36 cellular contexts compared by ENCODE assay signal in the genomic region with DNA sequence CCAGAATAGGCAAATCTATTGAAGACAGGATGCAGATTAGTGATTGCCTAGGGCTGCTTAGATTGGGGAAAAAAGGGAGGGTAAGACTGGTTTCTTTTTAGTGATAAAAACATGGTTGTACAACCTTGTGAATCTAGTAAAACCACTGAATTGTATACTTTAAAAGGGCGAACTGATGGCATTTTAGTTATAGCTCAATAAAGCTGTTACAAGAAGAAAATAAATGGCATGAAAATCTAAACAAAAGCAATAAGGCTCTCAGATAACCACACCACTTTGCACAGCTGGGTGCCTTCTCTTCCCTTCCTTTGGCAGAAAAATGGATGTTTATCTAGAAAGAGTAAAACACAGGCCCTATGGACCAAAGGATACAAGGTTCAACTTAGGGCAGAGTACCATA.
A peak's percentile ranks its signal among the peaks of the same experiment; 100 is the strongest.
DNase-seq lines count a peak whose midpoint lies in the region; ATAC-seq, FAIRE-seq and TF ChIP-seq lines count a peak whose summit lies in the region.
"Had no signal": no experiment of that assay in that cellular context is flagged by ENCODE, and none has a peak within 500 bp of the region (broad histone marks: within the 10 kb centered on the region; RNA-seq: fewer than 3 reads in every experiment).

No MANE protein-coding gene starts in this region.

- no peaks in the 10 kb centered on the region for H4K20me1 ChIP-seq in astrocyte (ENCODE audit: insufficient read depth, low read length)
- H4K20me1 ChIP-seq: BLaER1; BLaER1 treated with 17β-estradiol and CSF1 and Interleukin-3, amounts not matched to agents 10 nM and 100 nM had no signal

- no peak overlapping the region for H3K9ac ChIP-seq in astrocyte (ENCODE audit: low read length)
- H3K9ac ChIP-seq: BLaER1; BLaER1 treated with 17β-estradiol and CSF1 and Interleukin-3, amounts not matched to agents 10 nM and 100 nM had no signal

- H3K4me2 ChIP-seq in astrocyte (ENCODE audit: low read length) = no peak overlapping the region
- H3K4me2 ChIP-seq: A549; BLaER1; BLaER1 treated with 17β-estradiol and CSF1 and Interleukin-3, amounts not matched to agents 10 nM and 100 nM had no signal

- H3K36me3 Mint-ChIP-seq in astrocyte (ENCODE audit: low read depth, unreplicated experiment) = no peaks in the 10 kb centered on the region
- H3K36me3 Mint-ChIP-seq: CD14-positive monocyte; CD4-positive, alpha-beta memory T cell; CD4-positive, CD25-positive, alpha-beta regulatory T cell; CD8-positive, alpha-beta T cell had no signal

- H3K4me1 ChIP-seq in HEK293 (ENCODE audit: control insufficient read depth, insufficient read depth, low read length) (no peaks in the 10 kb centered on the region), astrocyte (ENCODE audit: insufficient read depth, low read length) (no peaks in the 10 kb centered on the region), gastrocnemius medialis (no peaks in the 10 kb centered on the region), BE2C (no peaks in the 10 kb centered on the region)
- H3K4me1 ChIP-seq: A549; BLaER1; BLaER1 treated with 17β-estradiol and CSF1 and Interleukin-3, amounts not matched to agents 10 nM and 100 nM; Caco-2 had no signal

- TF ChIP-seq POLR2A in gastrocnemius medialis (IDR thresholded peaks at IDR 0.05) = no peak

- no peaks in the 10 kb centered on the region for H3K4me1 Mint-ChIP-seq in astrocyte (ENCODE audit: low read depth, unreplicated experiment)
- H3K4me1 Mint-ChIP-seq: B cell; CD14-positive monocyte; CD4-positive, alpha-beta memory T cell; CD4-positive, CD25-positive, alpha-beta regulatory T cell; CD8-positive, alpha-beta memory T cell had no signal

- peak; percentile 29 for FAIRE-seq in astrocyte (lab: Jason Lieb, UNC)
- FAIRE-seq: A204.1, A549, D721Med had no signal

- in situ Hi-C loops in gastrocnemius medialis (cut with MboI; ENCODE audit: low sequenced_read_pairs in 4 of 4) = no loop called here

- CTCF ChIA-PET in HEK293 (lab: Yijun Ruan, JAX) = no interaction called here
- CTCF ChIA-PET in HEK293T (lab: Yijun Ruan, JAX) = no interaction called here

- H3K4me3 Mint-ChIP-seq in astrocyte (ENCODE audit: unreplicated experiment) = no peak overlapping the region
- H3K4me3 Mint-ChIP-seq: B cell; CD14-positive monocyte; CD4-positive, alpha-beta memory T cell; CD4-positive, alpha-beta T cell; CD4-positive, CD25-positive, alpha-beta regulatory T cell; CD8-positive, alpha-beta memory T cell; CD8-positive, alpha-beta T cell had no signal

- H3K27me3 Mint-ChIP-seq in astrocyte (ENCODE audit: low read depth, unreplicated experiment) = no peaks in the 10 kb centered on the region
- H3K27me3 Mint-ChIP-seq: B cell; CD4-positive, alpha-beta memory T cell; CD4-positive, alpha-beta T cell; CD4-positive, CD25-positive, alpha-beta regulatory T cell had no signal

- H3K27ac Mint-ChIP-seq in astrocyte (ENCODE audit: unreplicated experiment) = no peak overlapping the region
- H3K27ac Mint-ChIP-seq: B cell; CD14-positive monocyte; CD4-positive, alpha-beta memory T cell; CD4-positive, alpha-beta T cell; CD4-positive, CD25-positive, alpha-beta regulatory T cell; CD8-positive, alpha-beta memory T cell; CD8-positive, alpha-beta T cell had no signal

- intact Hi-C loops in gastrocnemius medialis (cut with DNase I; ENCODE audit: low total_unique reads) = no loop called here

- H3K9me3 Mint-ChIP-seq in astrocyte (ENCODE audit: unreplicated experiment) = no peaks in the 10 kb centered on the region
- H3K9me3 Mint-ChIP-seq: CD4-positive, alpha-beta T cell; CD8-positive, alpha-beta T cell had no signal

- H3K9me3 ChIP-seq in HEK293 (ENCODE audit: control insufficient read depth, insufficient read depth, low read depth, low read length) = no peaks in the 10 kb centered on the region
- H3K9me3 ChIP-seq in astrocyte (ENCODE audit: insufficient read depth, low read depth, low read length) = no peaks in the 10 kb centered on the region
- no peaks in the 10 kb centered on the region for H3K9me3 ChIP-seq in gastrocnemius medialis
- no peaks in the 10 kb centered on the region for H3K9me3 ChIP-seq in BE2C
- H3K9me3 ChIP-seq: A549, Caco-2 had no signal

- no peak overlapping the region for H2AFZ ChIP-seq in astrocyte (ENCODE audit: low read depth, low read length)

- H3K27me3 ChIP-seq in astrocyte (ENCODE audit: insufficient read depth, low read length) (no peaks in the 10 kb centered on the region), gastrocnemius medialis (no peaks in the 10 kb centered on the region), BE2C (no peaks in the 10 kb centered on the region)

- POLR2A ChIA-PET in HEK293 (lab: Yijun Ruan, JAX) (no interaction called here), HEK293T (lab: Yijun Ruan, JAX) (no interaction called here)

- H3K36me3 ChIP-seq in HEK293 (ENCODE audit: control insufficient read depth in 2 of 2, insufficient read depth in 1 of 2, low read length in 2 of 2) (no peaks in the 10 kb centered on the region), astrocyte (ENCODE audit: insufficient read depth, low read length) (no peaks in the 10 kb centered on the region), gastrocnemius medialis (no peaks in the 10 kb centered on the region), BE2C (no peaks in the 10 kb centered on the region)
- H3K36me3 ChIP-seq: BLaER1; BLaER1 treated with 17β-estradiol and CSF1 and Interleukin-3, amounts not matched to agents 10 nM and 100 nM had no signal

- DNase-seq in HEK293T (ENCODE audit: extremely low spot score) (peak; percentile 7), astrocyte (ENCODE audit: low read depth) (no peak), foreskin melanocyte (peak; percentile 6), gastrocnemius medialis (no peak), GM10266 (ENCODE audit: extremely low spot score) (no peak), iPS-NIHi7 (ENCODE audit: extremely low spot score) (no peak), BE2C (no peak)
- DNase-seq: 8988T; ACHN; AML-193; C1 segment of cervical spinal cord; Caco-2; Calu3; CD4-positive, alpha-beta memory T cell; CD4-positive, alpha-beta T cell; CD4-positive, CD25-positive, alpha-beta regulatory T cell; CD8-positive, alpha-beta memory T cell; CD8-positive, alpha-beta T cell; COR-L47; DMS 273 treated with DMSO at 0.1 percent for 48 hours; DMS153; DMS53; DMS79; DMS79 treated with DMSO at 0.1 percent for 48 hours; DND-41; EL had no signal

- TF ChIP-seq CTCF in HEK293 (tag by site-specific recombination; IDR thresholded peaks at IDR 0.05) = no peak
- TF ChIP-seq CTCF in astrocyte (IDR thresholded peaks at IDR 0.05; ENCODE audit: insufficient read depth, low read depth, low read length) = no peak
- no peak for TF ChIP-seq CTCF in gastrocnemius medialis (IDR thresholded peaks at IDR 0.05 in 4 of 5, conservative IDR thresholded peaks at IDR 0.05 in 1 of 5)
- no peak for TF ChIP-seq CTCF in GM10266 (IDR thresholded peaks at IDR 0.05; ENCODE audit: control insufficient read depth, insufficient read depth, low read depth, missing control alignments)
- no peak for TF ChIP-seq CTCF in BE2C (IDR thresholded peaks at IDR 0.05; ENCODE audit: low read depth, low read length)

- ATAC-seq in gastrocnemius medialis = no peak
- ATAC-seq: A549; CD8-positive, alpha-beta T cell had no signal

- H3K4me3 ChIP-seq in HEK293 (ENCODE audit: low read depth, low read length) = no peak overlapping the region
- no peak overlapping the region for H3K4me3 ChIP-seq in astrocyte (ENCODE audit: insufficient read depth, low read depth, low read length)
- no peak overlapping the region for H3K4me3 ChIP-seq in gastrocnemius medialis
- no peak overlapping the region for H3K4me3 ChIP-seq in BE2C (ENCODE audit: low read depth, low read length)
- H3K4me3 ChIP-seq: A549; BLaER1; BLaER1 treated with 17β-estradiol and CSF1 and Interleukin-3, amounts not matched to agents 10 nM and 100 nM had no signal

- no peak overlapping the region for H3K27ac ChIP-seq in HEK293 (ENCODE audit: extremely low read depth, low read depth, low read length)
- no peak overlapping the region for H3K27ac ChIP-seq in astrocyte (ENCODE audit: low read depth, low read length)
- H3K27ac ChIP-seq in gastrocnemius medialis = no peak overlapping the region
- H3K27ac ChIP-seq: 22Rv1; A549; BLaER1; BLaER1 treated with 17β-estradiol and CSF1 and Interleukin-3, amounts not matched to agents 10 nM and 100 nM; C4-2B had no signal

- no peaks in the 10 kb centered on the region for H3K79me2 ChIP-seq in astrocyte (ENCODE audit: insufficient read depth, low read length)

TF ChIP-seq in HEK293T, 16 proteins besides CTCF, POLR2A, EP300 and RAD21:
- no peak for TF ChIP-seq HDGF (IDR thresholded peaks at IDR 0.05; ENCODE audit: borderline replicate concordance)
- TF ChIP-seq ELF4 (IDR thresholded peaks at IDR 0.05) = no peak
- no peak for TF ChIP-seq BHLHE40 (IDR thresholded peaks at IDR 0.05; ENCODE audit: borderline replicate concordance)
- TF ChIP-seq NFRKB (IDR thresholded peaks at IDR 0.05) = no peak
- TF ChIP-seq TARDBP (IDR thresholded peaks at IDR 0.05) = no peak
- TF ChIP-seq CTBP1 (IDR thresholded peaks at IDR 0.05; ENCODE audit: borderline replicate concordance) = peak; percentile 17; the same call in 1 of the 2 replicates
- TF ChIP-seq FOXM1 (IDR thresholded peaks at IDR 0.05; ENCODE audit: borderline replicate concordance) = no peak
- TF ChIP-seq SP1 (IDR thresholded peaks at IDR 0.05) = no peak
- TF ChIP-seq, protein P1, sequence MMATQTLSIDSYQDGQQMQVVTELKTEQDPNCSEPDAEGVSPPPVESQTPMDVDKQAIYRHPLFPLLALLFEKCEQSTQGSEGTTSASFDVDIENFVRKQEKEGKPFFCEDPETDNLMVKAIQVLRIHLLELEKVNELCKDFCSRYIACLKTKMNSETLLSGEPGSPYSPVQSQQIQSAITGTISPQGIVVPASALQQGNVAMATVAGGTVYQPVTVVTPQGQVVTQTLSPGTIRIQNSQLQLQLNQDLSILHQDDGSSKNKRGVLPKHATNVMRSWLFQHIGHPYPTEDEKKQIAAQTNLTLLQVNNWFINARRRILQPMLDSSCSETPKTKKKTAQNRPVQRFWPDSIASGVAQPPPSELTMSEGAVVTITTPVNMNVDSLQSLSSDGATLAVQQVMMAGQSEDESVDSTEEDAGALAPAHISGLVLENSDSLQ (IDR thresholded peaks at IDR 0.05) = peak; percentile 65
- TF ChIP-seq FOXK2 (IDR thresholded peaks at IDR 0.05) = no peak
- no peak for TF ChIP-seq LEF1 (IDR thresholded peaks at IDR 0.05; ENCODE audit: borderline replicate concordance)
- TF ChIP-seq FOXA1 (IDR thresholded peaks at IDR 0.05) = no peak
TF ChIP-seq in HEK293T: peak in this region for 2.

Comparison
In these comparisons a context has a peak if more than half of its experiments do, and no peak if none do; other contexts are left out.
1. DNase-seq: peak in HEK293T (single experiment) and foreskin melanocyte (single experiment); none in astrocyte (single experiment), gastrocnemius medialis (0 of 2), GM10266 (single experiment), iPS-NIHi7 (single experiment) and BE2C (single experiment).